In the genomic region with DNA sequence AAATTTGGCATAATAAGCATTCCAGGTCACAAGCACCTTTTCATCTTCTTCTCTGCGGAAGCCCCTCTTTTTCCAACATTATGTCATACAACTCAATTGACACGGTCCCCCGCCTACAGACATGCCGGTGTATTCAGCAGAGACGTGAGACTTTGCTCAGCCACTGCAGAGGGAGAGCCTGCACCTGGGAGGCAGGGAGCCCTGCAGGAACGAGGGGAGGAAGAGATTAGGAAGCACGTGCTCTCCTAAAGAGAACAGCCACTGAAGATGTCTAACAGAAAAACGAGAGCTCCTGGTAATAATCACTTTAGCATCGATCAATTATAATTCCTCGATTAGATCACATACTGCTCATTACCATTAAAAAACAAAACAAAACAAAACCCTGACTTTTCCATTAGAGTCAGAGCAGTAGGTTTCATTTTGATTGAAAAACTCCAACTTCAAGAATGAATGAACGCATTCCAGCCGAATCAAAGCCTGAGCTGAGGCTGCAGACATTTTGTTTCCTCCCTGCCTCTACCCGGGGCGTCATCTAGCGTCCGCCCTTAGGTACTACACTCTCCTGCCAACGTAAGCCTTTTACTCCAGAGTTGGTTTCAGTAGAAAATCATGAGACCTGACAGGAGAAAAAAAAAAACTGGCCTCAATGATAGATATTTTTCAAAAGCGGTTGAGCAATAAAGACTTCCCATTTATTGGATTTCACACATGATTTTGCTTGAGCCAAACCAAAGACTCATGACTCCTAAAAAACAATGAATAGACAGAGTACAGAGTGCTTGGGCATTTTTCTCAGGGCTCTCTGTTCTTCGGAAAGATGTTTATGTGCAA, we compare ENCODE assay signal across 8 cellular contexts.
DNase-seq lines count a peak whose midpoint lies in the region; ATAC-seq and FAIRE-seq lines count a peak whose summit lies in the region.

No MANE protein-coding gene starts in this region.

- DNase-seq in NCI-H345 treated with DMSO at 0.1 percent for 48 hours (lab: John Stamatoyannopoulos, UW; ENCODE audit: unreplicated experiment) (peak; percentile 52), cerebellum (ENCODE audit: low spot score) (peak; percentile 84), left colon (peak; percentile 77)
- DNase-seq in activated CD4-positive, CD25-positive, alpha-beta regulatory T cell treated with anti-CD3 and anti-CD28 coated beads, Interleukin-2, amount 50 U/mL, for 72 hours: peak; percentile 81
- DNase-seq in stimulated activated CD4-positive, alpha-beta T cell treated with anti-CD3 and anti-CD28 coated beads, Interleukin-1b, Interleukin-23, amount 100 ng/mL, for 48 hours: peak; percentile 82

- FAIRE-seq in G401.6 (lab: Jason Lieb, UNC): peak; percentile 94

- ATAC-seq in HG03095 (IDR thresholded peaks at IDR 0.05; ENCODE audit: unreplicated experiment) (peak; percentile 45), left colon (peak; percentile 30), HG03025 (IDR thresholded peaks at IDR 0.05; ENCODE audit: low FRiP score, unreplicated experiment) (no peak)

- intact Hi-C loops in left colon (cut with DNase I, micrococcal nuclease): loop anchor here in 1 of 2 donors (5.0 to 10.0 kb wide), 3 partner anchors 341 to 606 kb away; partner anchors contain the start of gene SLC7A1
